Comparison of ENCODE assay signal across 1 cellular context in genomic region chr9:32884482-32884881, GRCh38.
A peak's percentile ranks its signal among the peaks of the same experiment; 100 is the strongest.
TF ChIP-seq lines count a peak whose summit lies in the region.

No MANE protein-coding gene starts in this region.

TF ChIP-seq in K562, 482 proteins besides CTCF, POLR2A, EP300 and RAD21 (continued from another document):
- no peak for TF ChIP-seq ZNF609 (CRISPR knock-in tag; IDR thresholded peaks at IDR 0.05; ENCODE audit: borderline replicate concordance)
- peak; percentile 75 for TF ChIP-seq NCOR1 (IDR thresholded peaks at IDR 0.05)
- TF ChIP-seq HNRNPLL (IDR thresholded peaks at IDR 0.05; ENCODE audit: low read depth, low read length, poor library complexity, severe bottlenecking): no peak
- no peak for TF ChIP-seq ZNF140 (CRISPR knock-in tag; IDR thresholded peaks at IDR 0.05)
- no peak for TF ChIP-seq ASH1L (IDR thresholded peaks at IDR 0.05; ENCODE audit: borderline replicate concordance, low read depth, partially characterized antibody)
TF ChIP-seq in K562: peak in this region for 43.
